12 cellular contexts compared by ENCODE assay signal in genomic region chr6:32386040-32386439, GRCh38. TPM values are rescaled to one million over a fixed set of nuclear protein-coding genes. Genes with fewer than 3 reads are reported as not detected.
"Had no signal": no experiment of that assay in that cellular context is flagged by ENCODE, and none has a peak within 500 bp of the region (broad histone marks: within the 10 kb centered on the region; RNA-seq: fewer than 3 reads in every experiment).

No MANE protein-coding gene starts in this region.

- H3K4me2 ChIP-seq: GM23338 had no signal

- H3K27ac ChIP-seq: GM23248 had no signal

- H2AFZ ChIP-seq: GM23248, GM23338 had no signal

- H3K4me1 ChIP-seq: HAP-1 had no signal

- FAIRE-seq: H1, H54 had no signal

- H3K36me3 ChIP-seq: HAP-1 had no signal

- H3K9me3 ChIP-seq: HAP-1 had no signal

- H3K9ac ChIP-seq: GM23248 had no signal

- DNase-seq: GM23248, GOT3, H7, H9, HCEC 1CT, HFFc6 had no signal

- ATAC-seq: GM23338, HCT116 had no signal

- H3K4me3 ChIP-seq: GM23248, GM23338, HAP-1 had no signal

RNA-seq across cellular contexts. Expression of gene TSBP1, which starts 14.3 kb away (rescaled TPM):
- total RNA-seq: GM23248, GM23338, H1, H4, H7, H9, HFFc6 had no signal
- polyA plus RNA-seq: GM23248, H1 had no signal

RNA-seq across cellular contexts. Expression of gene BTNL2, which starts 20.9 kb away (rescaled TPM):
- total RNA-seq: GM23248, GM23338, H1, H4, H7, H9, HFFc6 had no signal
- polyA plus RNA-seq: GM23248, GM23338, H1 had no signal

RNA-seq across cellular contexts. Expression of gene HLA-DRA, which starts 53.6 kb away (rescaled TPM):
- total RNA-seq: GM23248, H7, HFFc6 had no signal
